Comparison of ENCODE assay signal across 2 cellular contexts in the genomic region with DNA sequence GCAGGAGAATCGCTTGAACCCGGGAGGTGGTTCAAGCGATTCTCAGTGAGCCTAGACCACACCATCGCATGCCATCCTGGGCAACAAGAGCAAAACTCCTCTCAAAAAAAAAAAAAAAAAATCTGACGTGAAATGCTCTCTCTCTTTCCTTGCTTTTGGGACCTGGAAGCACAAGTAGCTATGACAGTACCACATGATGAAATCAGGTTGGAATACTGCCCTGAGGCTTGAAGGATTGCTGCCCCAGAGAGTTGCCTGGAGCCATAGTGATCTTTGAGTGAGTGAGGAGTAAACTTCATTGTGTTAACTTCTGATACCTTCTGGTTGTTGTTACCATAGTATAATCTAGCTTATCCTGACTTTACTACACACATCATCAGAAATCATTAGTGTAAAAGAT.
A peak's percentile ranks its signal among the peaks of the same experiment; 100 is the strongest.
TF ChIP-seq lines count a peak whose summit lies in the region.

No MANE protein-coding gene starts in this region.

TF ChIP-seq in SK-N-SH, 30 proteins besides CTCF, POLR2A, EP300 and RAD21 (continued from another document):
- TF ChIP-seq, protein P1, sequence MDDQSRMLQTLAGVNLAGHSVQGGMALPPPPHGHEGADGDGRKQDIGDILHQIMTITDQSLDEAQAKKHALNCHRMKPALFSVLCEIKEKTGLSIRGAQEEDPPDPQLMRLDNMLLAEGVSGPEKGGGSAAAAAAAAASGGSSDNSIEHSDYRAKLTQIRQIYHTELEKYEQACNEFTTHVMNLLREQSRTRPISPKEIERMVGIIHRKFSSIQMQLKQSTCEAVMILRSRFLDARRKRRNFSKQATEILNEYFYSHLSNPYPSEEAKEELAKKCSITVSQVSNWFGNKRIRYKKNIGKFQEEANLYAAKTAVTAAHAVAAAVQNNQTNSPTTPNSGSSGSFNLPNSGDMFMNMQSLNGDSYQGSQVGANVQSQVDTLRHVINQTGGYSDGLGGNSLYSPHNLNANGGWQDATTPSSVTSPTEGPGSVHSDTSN (IDR thresholded peaks at IDR 0.05) = peak; percentile 8; the same call in 1 of the 2 replicates
- TF ChIP-seq TCF12 (IDR thresholded peaks at IDR 0.05) (no peak), JUND (IDR thresholded peaks at IDR 0.05) (no peak), SMC3 (IDR thresholded peaks at IDR 0.05; ENCODE audit: low read depth, low read length) (no peak)

TF ChIP-seq in SK-N-SH treated with all-trans-retinoic acid at 6 μM for 48 hours, 23 proteins besides CTCF, POLR2A, EP300 and RAD21 (continued from another document):
- TF ChIP-seq, protein P2, sequence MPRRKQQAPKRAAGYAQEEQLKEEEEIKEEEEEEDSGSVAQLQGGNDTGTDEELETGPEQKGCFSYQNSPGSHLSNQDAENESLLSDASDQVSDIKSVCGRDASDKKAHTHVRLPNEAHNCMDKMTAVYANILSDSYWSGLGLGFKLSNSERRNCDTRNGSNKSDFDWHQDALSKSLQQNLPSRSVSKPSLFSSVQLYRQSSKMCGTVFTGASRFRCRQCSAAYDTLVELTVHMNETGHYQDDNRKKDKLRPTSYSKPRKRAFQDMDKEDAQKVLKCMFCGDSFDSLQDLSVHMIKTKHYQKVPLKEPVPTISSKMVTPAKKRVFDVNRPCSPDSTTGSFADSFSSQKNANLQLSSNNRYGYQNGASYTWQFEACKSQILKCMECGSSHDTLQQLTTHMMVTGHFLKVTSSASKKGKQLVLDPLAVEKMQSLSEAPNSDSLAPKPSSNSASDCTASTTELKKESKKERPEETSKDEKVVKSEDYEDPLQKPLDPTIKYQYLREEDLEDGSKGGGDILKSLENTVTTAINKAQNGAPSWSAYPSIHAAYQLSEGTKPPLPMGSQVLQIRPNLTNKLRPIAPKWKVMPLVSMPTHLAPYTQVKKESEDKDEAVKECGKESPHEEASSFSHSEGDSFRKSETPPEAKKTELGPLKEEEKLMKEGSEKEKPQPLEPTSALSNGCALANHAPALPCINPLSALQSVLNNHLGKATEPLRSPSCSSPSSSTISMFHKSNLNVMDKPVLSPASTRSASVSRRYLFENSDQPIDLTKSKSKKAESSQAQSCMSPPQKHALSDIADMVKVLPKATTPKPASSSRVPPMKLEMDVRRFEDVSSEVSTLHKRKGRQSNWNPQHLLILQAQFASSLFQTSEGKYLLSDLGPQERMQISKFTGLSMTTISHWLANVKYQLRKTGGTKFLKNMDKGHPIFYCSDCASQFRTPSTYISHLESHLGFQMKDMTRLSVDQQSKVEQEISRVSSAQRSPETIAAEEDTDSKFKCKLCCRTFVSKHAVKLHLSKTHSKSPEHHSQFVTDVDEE (CRISPR knock-in tag; IDR thresholded peaks at IDR 0.05) = no peak
- TF ChIP-seq, protein P3, sequence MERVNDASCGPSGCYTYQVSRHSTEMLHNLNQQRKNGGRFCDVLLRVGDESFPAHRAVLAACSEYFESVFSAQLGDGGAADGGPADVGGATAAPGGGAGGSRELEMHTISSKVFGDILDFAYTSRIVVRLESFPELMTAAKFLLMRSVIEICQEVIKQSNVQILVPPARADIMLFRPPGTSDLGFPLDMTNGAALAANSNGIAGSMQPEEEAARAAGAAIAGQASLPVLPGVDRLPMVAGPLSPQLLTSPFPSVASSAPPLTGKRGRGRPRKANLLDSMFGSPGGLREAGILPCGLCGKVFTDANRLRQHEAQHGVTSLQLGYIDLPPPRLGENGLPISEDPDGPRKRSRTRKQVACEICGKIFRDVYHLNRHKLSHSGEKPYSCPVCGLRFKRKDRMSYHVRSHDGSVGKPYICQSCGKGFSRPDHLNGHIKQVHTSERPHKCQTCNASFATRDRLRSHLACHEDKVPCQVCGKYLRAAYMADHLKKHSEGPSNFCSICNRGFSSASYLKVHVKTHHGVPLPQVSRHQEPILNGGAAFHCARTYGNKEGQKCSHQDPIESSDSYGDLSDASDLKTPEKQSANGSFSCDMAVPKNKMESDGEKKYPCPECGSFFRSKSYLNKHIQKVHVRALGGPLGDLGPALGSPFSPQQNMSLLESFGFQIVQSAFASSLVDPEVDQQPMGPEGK (CRISPR knock-in tag; IDR thresholded peaks at IDR 0.05; ENCODE audit: borderline replicate concordance) = no peak
- TF ChIP-seq PPARA (CRISPR knock-in tag; IDR thresholded peaks at IDR 0.05; ENCODE audit: borderline replicate concordance) (no peak), BACH2 (CRISPR knock-in tag; IDR thresholded peaks at IDR 0.05; ENCODE audit: borderline replicate concordance) (no peak), ZFP30 (CRISPR knock-in tag; IDR thresholded peaks at IDR 0.05) (no peak), TOX (CRISPR knock-in tag; IDR thresholded peaks at IDR 0.05; ENCODE audit: borderline replicate concordance) (no peak), ZFP3 (CRISPR knock-in tag; IDR thresholded peaks at IDR 0.05) (no peak), ZNF70 (CRISPR knock-in tag; IDR thresholded peaks at IDR 0.05) (no peak), ZNF565 (CRISPR knock-in tag; conservative IDR thresholded peaks at IDR 0.05; ENCODE audit: low read depth) (no peak), ISL1 (CRISPR knock-in tag; IDR thresholded peaks at IDR 0.05) (no peak), ESRRG (CRISPR knock-in tag; IDR thresholded peaks at IDR 0.05) (no peak), SNAI2 (CRISPR knock-in tag; IDR thresholded peaks at IDR 0.05) (no peak)
- TF ChIP-seq, protein P4, sequence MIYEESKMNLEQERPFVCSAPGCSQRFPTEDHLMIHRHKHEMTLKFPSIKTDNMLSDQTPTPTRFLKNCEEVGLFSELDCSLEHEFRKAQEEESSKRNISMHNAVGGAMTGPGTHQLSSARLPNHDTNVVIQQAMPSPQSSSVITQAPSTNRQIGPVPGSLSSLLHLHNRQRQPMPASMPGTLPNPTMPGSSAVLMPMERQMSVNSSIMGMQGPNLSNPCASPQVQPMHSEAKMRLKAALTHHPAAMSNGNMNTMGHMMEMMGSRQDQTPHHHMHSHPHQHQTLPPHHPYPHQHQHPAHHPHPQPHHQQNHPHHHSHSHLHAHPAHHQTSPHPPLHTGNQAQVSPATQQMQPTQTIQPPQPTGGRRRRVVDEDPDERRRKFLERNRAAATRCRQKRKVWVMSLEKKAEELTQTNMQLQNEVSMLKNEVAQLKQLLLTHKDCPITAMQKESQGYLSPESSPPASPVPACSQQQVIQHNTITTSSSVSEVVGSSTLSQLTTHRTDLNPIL (CRISPR knock-in tag; IDR thresholded peaks at IDR 0.05; ENCODE audit: low read depth) = no peak
TF ChIP-seq in SK-N-SH treated with all-trans-retinoic acid at 6 μM for 48 hours: peak in this region for 0.
